Comparison of ENCODE assay signal across 8 cellular contexts in genomic region chr20:37202267-37202943, GRCh38. TPM values are rescaled to one million over a fixed set of nuclear protein-coding genes. Genes with fewer than 3 reads are reported as not detected.
DNase-seq lines count a peak whose midpoint lies in the region; ATAC-seq and FAIRE-seq lines count a peak whose summit lies in the region.

No MANE protein-coding gene starts in this region.

- H3K9me3 Mint-ChIP-seq in activated naive CD8-positive, alpha-beta T cell treated with anti-CD3 and anti-CD28 coated beads, Interleukin-2, amount 50 U/mL, for 24 hours, result no peaks in the 10 kb centered on the region

- ATAC-seq in HG03095 (IDR thresholded peaks at IDR 0.05; ENCODE audit: unreplicated experiment), result no peak
- ATAC-seq in activated naive CD8-positive, alpha-beta T cell treated with anti-CD3 and anti-CD28 coated beads, Interleukin-2, amount 50 U/mL, for 24 hours, result no peak

- peaks cover 70% of the 10 kb centered on the region for H3K36me3 Mint-ChIP-seq in activated naive CD8-positive, alpha-beta T cell treated with anti-CD3 and anti-CD28 coated beads, Interleukin-2, amount 50 U/mL, for 24 hours (ENCODE audit: low read depth)

- FAIRE-seq in endometrium (lab: Jason Lieb, UNC), result peak; percentile 78

- in situ Hi-C loops in SK-MEL-5 (cut with HindIII; ENCODE audit: low pct_unique_long_range_greater_than_20kb, low sequenced_read_pairs), result no loop called here

- H3K4me3 Mint-ChIP-seq in activated naive CD8-positive, alpha-beta T cell treated with anti-CD3 and anti-CD28 coated beads, Interleukin-2, amount 50 U/mL, for 24 hours, result no peak overlapping the region

- no peaks in the 10 kb centered on the region for H3K27me3 Mint-ChIP-seq in activated naive CD8-positive, alpha-beta T cell treated with anti-CD3 and anti-CD28 coated beads, Interleukin-2, amount 50 U/mL, for 24 hours

- no peak overlapping the region for H3K27ac Mint-ChIP-seq in activated naive CD8-positive, alpha-beta T cell treated with anti-CD3 and anti-CD28 coated beads, Interleukin-2, amount 50 U/mL, for 24 hours

- no peaks in the 10 kb centered on the region for H3K4me1 Mint-ChIP-seq in activated naive CD8-positive, alpha-beta T cell treated with anti-CD3 and anti-CD28 coated beads, Interleukin-2, amount 50 U/mL, for 24 hours

- DNase-seq in EH (ENCODE audit: low read depth) (peak; percentile 98), HS-5 (ENCODE audit: low read depth) (peak; percentile 99), SK-MEL-5 (ENCODE audit: low read depth, low spot score) (peak; percentile 77), mucosa of gallbladder (ENCODE audit: low spot score) (peak; percentile 30), DMS153 (lab: John Stamatoyannopoulos, UW) (no peak)
- DNase-seq in activated naive CD8-positive, alpha-beta T cell treated with anti-CD3 and anti-CD28 coated beads, Interleukin-2, amount 50 U/mL, for 24 hours, result no peak

RNA-seq across cellular contexts. Expression of gene MROH8, which starts 23.1 kb away (rescaled TPM):
- total RNA-seq in SK-MEL-5 (2014; rRNA removed; shearing (Covaris generic)), result 2.9 and 8.2 TPM in 2 replicates
- 0.79 and 4.3 TPM in 2 replicates for polyA plus RNA-seq in SK-MEL-5 (2015; cell fraction: cytosol; rRNA removed)
- polyA plus RNA-seq in SK-MEL-5 (2015; cell fraction: nucleus; rRNA removed), result 5.3 and 5.5 TPM in 2 replicates
- 1.8 TPM for total RNA-seq in mucosa of gallbladder

RNA-seq across cellular contexts. Expression of gene RPN2, which starts 23.3 kb away (rescaled TPM):
- 628 and 702 TPM in 2 replicates for total RNA-seq in SK-MEL-5 (2014; rRNA removed; shearing (Covaris generic))
- polyA plus RNA-seq in SK-MEL-5 (2015; cell fraction: cytosol; rRNA removed), result 671 and 790 TPM in 2 replicates
- 187 and 199 TPM in 2 replicates for polyA plus RNA-seq in SK-MEL-5 (2015; cell fraction: nucleus; rRNA removed)
- total RNA-seq in mucosa of gallbladder, result 206 TPM

RNA-seq across cellular contexts. Expression of gene GHRH, which starts 59.2 kb away (rescaled TPM):
- total RNA-seq in SK-MEL-5 (2014; rRNA removed; shearing (Covaris generic)), result not detected in 2 replicates
- polyA plus RNA-seq in SK-MEL-5 (2015; cell fraction: cytosol; rRNA removed), result not detected in 2 replicates
- not detected in 2 replicates for polyA plus RNA-seq in SK-MEL-5 (2015; cell fraction: nucleus; rRNA removed)
- not detected for total RNA-seq in mucosa of gallbladder

Comparison
In these comparisons a context has a peak if more than half of its experiments do, and no peak if none do; other contexts are left out.
1. DNase-seq: peak in EH (single experiment), HS-5 (single experiment), SK-MEL-5 (single experiment) and mucosa of gallbladder (single experiment); none in DMS153 (single experiment) and activated naive CD8-positive, alpha-beta T cell treated with anti-CD3 and anti-CD28 coated beads, Interleukin-2, amount 50 U/mL, for 24 hours (single experiment).